ENCODE assay signal across 8 cellular contexts in genomic region chr16:16083421-16084156, GRCh38.
DNase-seq lines count a peak whose midpoint lies in the region; ATAC-seq and TF ChIP-seq lines count a peak whose summit lies in the region.

No MANE protein-coding gene starts in this region.

- no peak overlapping the region for H2AFZ ChIP-seq in Karpas-422 (ENCODE audit: low read length)

- H3K36me3 Mint-ChIP-seq in Calu3 (ENCODE audit: insufficient read depth, unreplicated experiment): peaks cover 47% of the 10 kb centered on the region
- H3K36me3 Mint-ChIP-seq in activated CD8-positive, alpha-beta T cell treated with anti-CD3 and anti-CD28 coated beads for 36 hours (ENCODE audit: low read depth): peaks cover 64% of the 10 kb centered on the region

- DNase-seq in Calu3 (peak; percentile 50), Karpas-422 (peak; percentile 62), kidney tubule cell (ENCODE audit: low spot score) (peak; percentile 80), GM10266 (ENCODE audit: extremely low spot score) (no peak), SW 1271 (lab: John Stamatoyannopoulos, UW) (no peak), NCI-H526 treated with DMSO at 0.1 percent for 48 hours (lab: John Stamatoyannopoulos, UW) (no peak)
- DNase-seq in activated CD8-positive, alpha-beta T cell treated with anti-CD3 and anti-CD28 coated beads for 36 hours: peak; percentile 47

- no peak overlapping the region for H3K4me2 ChIP-seq in Karpas-422 (ENCODE audit: low read depth, low read length, poor library complexity, severe bottlenecking)

- CTCF ChIA-PET in Calu3 (lab: Charles Lee): interaction anchor here (1.1 kb wide), 1 partner anchor 13 kb away, joined by 3 read pairs; no protein-coding TSS in a partner anchor
- CTCF ChIA-PET in activated CD8-positive, alpha-beta T cell treated with anti-CD3 and anti-CD28 coated beads for 36 hours (lab: Charles Lee): interaction anchor here (0.9 kb wide), 2 partner anchors 21 to 44 kb away, joined by 3 read pairs; no protein-coding TSS in a partner anchor

- BruUV-seq in Calu3 (replicated peaks; lab: Mats Ljungman, UMichigan): no TSS peak

- H3K27ac Mint-ChIP-seq in Calu3 (ENCODE audit: unreplicated experiment): no peak overlapping the region
- no peak overlapping the region for H3K27ac Mint-ChIP-seq in activated CD8-positive, alpha-beta T cell treated with anti-CD3 and anti-CD28 coated beads for 36 hours

- no peak overlapping the region for H3K4me3 Mint-ChIP-seq in Calu3 (ENCODE audit: low read depth, unreplicated experiment)
- H3K4me3 Mint-ChIP-seq in activated CD8-positive, alpha-beta T cell treated with anti-CD3 and anti-CD28 coated beads for 36 hours: no peak overlapping the region

- intact Hi-C loops in Calu3 (cut with micrococcal nuclease; ENCODE audit: unreplicated experiment): no loop called here
- intact Hi-C loops in activated CD8-positive, alpha-beta T cell treated with anti-CD3 and anti-CD28 coated beads for 36 hours (cut with micrococcal nuclease): no loop called here

- no peaks in the 10 kb centered on the region for H3K27me3 Mint-ChIP-seq in Calu3 (ENCODE audit: unreplicated experiment)
- no peaks in the 10 kb centered on the region for H3K27me3 Mint-ChIP-seq in activated CD8-positive, alpha-beta T cell treated with anti-CD3 and anti-CD28 coated beads for 36 hours

- H3K9me3 ChIP-seq in Karpas-422 (ENCODE audit: low read length): peaks cover 4% of the 10 kb centered on the region; the same call in 1 of the 2 replicates

- H4K20me1 ChIP-seq in Karpas-422 (ENCODE audit: insufficient read depth, low read depth, low read length): no peaks in the 10 kb centered on the region

- H3K9ac ChIP-seq in Karpas-422 (ENCODE audit: low read length): no peak overlapping the region

- H3K4me1 ChIP-seq in Karpas-422 (ENCODE audit: low read length): no peaks in the 10 kb centered on the region

- no peak overlapping the region for H3K4me3 ChIP-seq in Karpas-422 (ENCODE audit: low read length)

- TF ChIP-seq CTCF in Calu3 (IDR thresholded peaks at IDR 0.05; ENCODE audit: unreplicated experiment): no peak
- TF ChIP-seq CTCF in activated CD8-positive, alpha-beta T cell treated with anti-CD3 and anti-CD28 coated beads for 36 hours (IDR thresholded peaks at IDR 0.05): no peak
- TF ChIP-seq CTCF in GM10266 (IDR thresholded peaks at IDR 0.05; ENCODE audit: control insufficient read depth, insufficient read depth, low read depth, missing control alignments): no peak

- H3K9me2 ChIP-seq in Karpas-422 (replicated peaks; ENCODE audit: insufficient read depth, low read length): no peaks in the 10 kb centered on the region

- H3K79me2 ChIP-seq in Karpas-422 (ENCODE audit: low read length): peaks cover 3% of the 10 kb centered on the region; the same call in 1 of the 2 replicates

- H3K27me3 ChIP-seq in Karpas-422 (ENCODE audit: low read length): no peaks in the 10 kb centered on the region

- peaks cover 47% of the 10 kb centered on the region for H3K36me3 ChIP-seq in Karpas-422 (ENCODE audit: insufficient read depth, low read length)

- H3K9me3 Mint-ChIP-seq in Calu3 (ENCODE audit: low read depth, unreplicated experiment): no peaks in the 10 kb centered on the region
- H3K9me3 Mint-ChIP-seq in activated CD8-positive, alpha-beta T cell treated with anti-CD3 and anti-CD28 coated beads for 36 hours: peaks cover 7% of the 10 kb centered on the region

- ATAC-seq in activated CD8-positive, alpha-beta T cell treated with anti-CD3 and anti-CD28 coated beads for 36 hours: no peak
- ATAC-seq in HG03521 (IDR thresholded peaks at IDR 0.05; ENCODE audit: unreplicated experiment): no peak

- POLR2A ChIA-PET in activated CD8-positive, alpha-beta T cell treated with anti-CD3 and anti-CD28 coated beads for 36 hours (lab: Charles Lee): interaction anchor here (1.3 kb wide), 1 partner anchor 32 kb away, joined by 3 read pairs; no protein-coding TSS in a partner anchor

- H3K27ac ChIP-seq in Karpas-422 (ENCODE audit: low read length): no peak overlapping the region

- H3K4me1 Mint-ChIP-seq in Calu3 (ENCODE audit: low read depth, unreplicated experiment): no peaks in the 10 kb centered on the region
- H3K4me1 Mint-ChIP-seq in activated CD8-positive, alpha-beta T cell treated with anti-CD3 and anti-CD28 coated beads for 36 hours (ENCODE audit: low read depth): no peaks in the 10 kb centered on the region

Comparison
In these comparisons a context has a peak if more than half of its experiments do, and no peak if none do; other contexts are left out.
1. DNase-seq: peak in Calu3 (single experiment), Karpas-422 (single experiment), activated CD8-positive, alpha-beta T cell treated with anti-CD3 and anti-CD28 coated beads for 36 hours (single experiment) and kidney tubule cell (single experiment); none in GM10266 (single experiment), SW 1271 (0 of 2) and NCI-H526 treated with DMSO at 0.1 percent for 48 hours (single experiment).